In genomic region chr1:210198840-210199239, GRCh38 we compare ENCODE assay signal across 36 cellular contexts. TPM values are rescaled to one million over a fixed set of nuclear protein-coding genes. Genes with fewer than 3 reads are reported as not detected.
"Had no signal": no experiment of that assay in that cellular context is flagged by ENCODE, and none has a peak within 500 bp of the region (broad histone marks: within the 10 kb centered on the region; RNA-seq: fewer than 3 reads in every experiment).

No MANE protein-coding gene starts in this region.

- H3K27me3 ChIP-seq: adrenal gland, ascending aorta, body of pancreas, brain microvascular endothelial cell, breast epithelium, cardiac muscle cell had no signal

- DNase-seq: activated effector memory CD4-positive, alpha-beta T cell treated with anti-CD3 and anti-CD28 coated beads, Interleukin-2, amount 50 U/mL, for 16 hours; activated effector memory CD4-positive, alpha-beta T cell treated with Interleukin-2 at 50 U/mL for 16 hours; activated gamma-delta T cell; activated gamma-delta T cell treated with Interleukin-2 at 50 U/mL for 16 hours; activated naive CD4-positive, alpha-beta T cell; activated naive CD4-positive, alpha-beta T cell treated with anti-CD3 and anti-CD28 coated beads for 36 hours; activated naive CD4-positive, alpha-beta T cell treated with anti-CD3 and anti-CD28 coated beads, Interleukin-2, amount 10 ng/mL, durations not matched to agents 7 days and 5 days; activated naive CD4-positive, alpha-beta T cell treated with anti-CD3 and anti-CD28 coated beads, Interleukin-2, amount 50 U/mL, for 16 hours; activated naive CD4-positive, alpha-beta T cell treated with Interleukin-2 at 50 U/mL for 16 hours; activated naive CD8-positive, alpha-beta T cell treated with anti-CD3 and anti-CD28 coated beads for 36 hours; activated naive CD8-positive, alpha-beta T cell treated with anti-CD3 and anti-CD28 coated beads, Interleukin-2, amount 10 ng/mL, durations not matched to agents 7 days and 5 days; activated naive CD8-positive, alpha-beta T cell treated with anti-CD3 and anti-CD28 coated beads, Interleukin-2, amount 50 U/mL, for 24 hours; activated T-cell treated with anti-CD3 and anti-CD28 coated beads, Interleukin-2, amount 50 U/mL, for 1 hour; activated T-cell treated with anti-CD3 and anti-CD28 coated beads, Interleukin-2, amount 50 U/mL, for 24 hours; activated T-cell treated with anti-CD3 and anti-CD28 coated beads, Interleukin-2, amount 50 U/mL, for 4 hours; activated T-cell treated with anti-CD3 and anti-CD28 coated beads, Interleukin-2, amount 50 U/mL, for 48 hours; activated T-cell treated with anti-CD3 and anti-CD28 coated beads, Interleukin-2, amount 50 U/mL, for 72 hours; adrenal gland; amniotic stem cell; amygdala; anterior cingulate cortex; aorta; body of pancreas; brain microvascular endothelial cell; caudate nucleus; central memory CD4-positive, alpha-beta T cell; cerebellar nuclear complex had no signal

- H3K4me3 ChIP-seq: adrenal gland, ascending aorta, body of pancreas, breast epithelium, cardiac muscle cell had no signal

- H3K4me1 ChIP-seq: adrenal gland, ascending aorta, body of pancreas, breast epithelium had no signal

- H3K27ac ChIP-seq: adrenal gland, ascending aorta, body of pancreas, brain microvascular endothelial cell, breast epithelium, cardiac muscle cell had no signal

- ATAC-seq: activated naive CD4-positive, alpha-beta T cell treated with anti-CD3 and anti-CD28 coated beads, Interleukin-2, amount 50 U/mL, for 72 hours; activated naive CD8-positive, alpha-beta T cell treated with anti-CD3 and anti-CD28 coated beads, Interleukin-2, amount 50 U/mL, for 24 hours; activated T-cell treated with anti-CD3 and anti-CD28 coated beads, Interleukin-2, amount 50 U/mL, for 4 hours; activated T-cell treated with anti-CD3 and anti-CD28 coated beads, Interleukin-2, amount 50 U/mL, for 72 hours; activated T-helper 17 cell treated with anti-CD3 and anti-CD28 coated beads, Interleukin-2, amount 50 U/mL, for 72 hours; body of pancreas had no signal

- H3K36me3 ChIP-seq: adrenal gland, ascending aorta, brain microvascular endothelial cell, breast epithelium, cardiac muscle cell had no signal

- FAIRE-seq: astrocyte, bronchial epithelial cell had no signal

- H3K9me3 ChIP-seq: adrenal gland had no signal

RNA-seq across cellular contexts. Expression of gene SERTAD4, which starts 33.8 kb away (rescaled TPM):
- total RNA-seq: activated naive CD4-positive, alpha-beta T cell treated with anti-CD3 and anti-CD28 coated beads for 36 hours; activated naive CD4-positive, alpha-beta T cell treated with anti-CD3 and anti-CD28 coated beads, Interleukin-2, amount 50 U/mL, for 72 hours; activated naive CD8-positive, alpha-beta T cell treated with anti-CD3 and anti-CD28 coated beads for 36 hours; activated naive CD8-positive, alpha-beta T cell treated with anti-CD3 and anti-CD28 coated beads, Interleukin-2, amount 10 ng/mL, durations not matched to agents 7 days and 5 days; activated T-cell treated with anti-CD3 and anti-CD28 coated beads, Interleukin-2, amount 50 U/mL, for 4 hours; activated T-cell treated with anti-CD3 and anti-CD28 coated beads, Interleukin-2, amount 50 U/mL, for 72 hours; activated T-helper 1 cell treated with anti-CD3 and anti-CD28 coated beads, Interleukin-12 subunit alpha, Interleukin-12 subunit beta, Interleukin-2, Interleukin-4 antibody, amounts not matched to agents 30 ng/mL and 10 ng/mL and 1 ng/mL, durations not matched to agents 14 hours and 24 hours and 36 hours; activated T-helper 17 cell treated with anti-CD3 and anti-CD28 coated beads, Interleukin-2, amount 50 U/mL, for 72 hours; activated T-helper 2 cell treated with anti-CD3 and anti-CD28 coated beads, Interferon-gamma antibody, Interleukin-2, Interleukin-4, amounts not matched to agents 10 μg/mL and 5 μg/mL and 100 μg/mL, durations not matched to agents 14 hours and 24 hours and 36 hours had no signal
